In the genomic region with DNA sequence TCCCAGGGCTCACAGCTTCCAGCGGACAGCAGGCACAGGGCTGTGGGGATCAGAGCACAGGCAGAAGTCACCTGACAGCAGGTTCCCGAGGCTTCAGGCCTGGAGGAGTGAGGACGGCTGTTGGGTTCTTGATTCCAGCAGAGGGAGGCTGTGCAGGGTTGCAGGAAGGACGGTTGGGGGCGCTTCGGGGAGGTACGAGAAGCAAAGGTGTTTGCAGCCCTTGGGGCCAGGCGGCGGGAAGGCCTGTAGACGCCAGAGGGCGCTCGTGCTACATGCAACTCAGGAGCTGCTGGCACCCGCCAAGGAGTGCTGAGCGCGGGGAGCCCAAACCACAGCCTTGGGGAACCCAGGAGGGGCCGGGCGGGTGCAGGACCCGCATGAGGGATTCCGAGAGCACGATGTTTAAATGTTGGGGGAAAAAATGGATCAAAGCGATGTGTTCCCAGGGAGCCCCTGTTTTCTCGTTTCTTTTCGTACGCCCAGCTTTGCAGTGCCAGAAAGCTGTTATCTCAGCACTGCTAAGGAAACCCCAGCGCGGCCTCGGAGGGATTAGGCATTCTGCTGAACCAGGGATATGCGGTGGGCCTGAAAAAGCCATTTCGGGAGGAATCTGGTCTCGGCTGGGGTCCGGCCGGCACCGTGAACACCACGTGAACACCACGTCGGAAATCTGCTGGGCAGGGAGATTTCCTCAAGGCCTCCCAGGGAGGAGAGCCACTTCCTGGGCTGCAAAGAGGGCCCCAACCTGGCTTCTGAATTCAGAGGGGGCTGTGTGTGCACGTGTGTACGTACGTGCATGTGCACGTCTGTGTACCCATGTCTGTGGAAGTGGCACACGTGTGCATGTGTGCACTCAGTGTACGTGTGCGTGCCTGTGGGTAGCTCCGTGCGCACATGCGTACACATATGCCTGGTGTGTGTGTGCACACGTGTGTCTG, we compare ENCODE assay signal across 1 cellular context.
TF ChIP-seq lines count a peak whose summit lies in the region.

No MANE protein-coding gene starts in this region.

TF ChIP-seq in SK-N-SH, 30 proteins besides CTCF, POLR2A, EP300 and RAD21 (continued from another document):
- TF ChIP-seq, protein P1, sequence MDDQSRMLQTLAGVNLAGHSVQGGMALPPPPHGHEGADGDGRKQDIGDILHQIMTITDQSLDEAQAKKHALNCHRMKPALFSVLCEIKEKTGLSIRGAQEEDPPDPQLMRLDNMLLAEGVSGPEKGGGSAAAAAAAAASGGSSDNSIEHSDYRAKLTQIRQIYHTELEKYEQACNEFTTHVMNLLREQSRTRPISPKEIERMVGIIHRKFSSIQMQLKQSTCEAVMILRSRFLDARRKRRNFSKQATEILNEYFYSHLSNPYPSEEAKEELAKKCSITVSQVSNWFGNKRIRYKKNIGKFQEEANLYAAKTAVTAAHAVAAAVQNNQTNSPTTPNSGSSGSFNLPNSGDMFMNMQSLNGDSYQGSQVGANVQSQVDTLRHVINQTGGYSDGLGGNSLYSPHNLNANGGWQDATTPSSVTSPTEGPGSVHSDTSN (IDR thresholded peaks at IDR 0.05) = no peak
- no peak for TF ChIP-seq RCOR1 (IDR thresholded peaks at IDR 0.05; ENCODE audit: low read length)
- TF ChIP-seq, protein P2, sequence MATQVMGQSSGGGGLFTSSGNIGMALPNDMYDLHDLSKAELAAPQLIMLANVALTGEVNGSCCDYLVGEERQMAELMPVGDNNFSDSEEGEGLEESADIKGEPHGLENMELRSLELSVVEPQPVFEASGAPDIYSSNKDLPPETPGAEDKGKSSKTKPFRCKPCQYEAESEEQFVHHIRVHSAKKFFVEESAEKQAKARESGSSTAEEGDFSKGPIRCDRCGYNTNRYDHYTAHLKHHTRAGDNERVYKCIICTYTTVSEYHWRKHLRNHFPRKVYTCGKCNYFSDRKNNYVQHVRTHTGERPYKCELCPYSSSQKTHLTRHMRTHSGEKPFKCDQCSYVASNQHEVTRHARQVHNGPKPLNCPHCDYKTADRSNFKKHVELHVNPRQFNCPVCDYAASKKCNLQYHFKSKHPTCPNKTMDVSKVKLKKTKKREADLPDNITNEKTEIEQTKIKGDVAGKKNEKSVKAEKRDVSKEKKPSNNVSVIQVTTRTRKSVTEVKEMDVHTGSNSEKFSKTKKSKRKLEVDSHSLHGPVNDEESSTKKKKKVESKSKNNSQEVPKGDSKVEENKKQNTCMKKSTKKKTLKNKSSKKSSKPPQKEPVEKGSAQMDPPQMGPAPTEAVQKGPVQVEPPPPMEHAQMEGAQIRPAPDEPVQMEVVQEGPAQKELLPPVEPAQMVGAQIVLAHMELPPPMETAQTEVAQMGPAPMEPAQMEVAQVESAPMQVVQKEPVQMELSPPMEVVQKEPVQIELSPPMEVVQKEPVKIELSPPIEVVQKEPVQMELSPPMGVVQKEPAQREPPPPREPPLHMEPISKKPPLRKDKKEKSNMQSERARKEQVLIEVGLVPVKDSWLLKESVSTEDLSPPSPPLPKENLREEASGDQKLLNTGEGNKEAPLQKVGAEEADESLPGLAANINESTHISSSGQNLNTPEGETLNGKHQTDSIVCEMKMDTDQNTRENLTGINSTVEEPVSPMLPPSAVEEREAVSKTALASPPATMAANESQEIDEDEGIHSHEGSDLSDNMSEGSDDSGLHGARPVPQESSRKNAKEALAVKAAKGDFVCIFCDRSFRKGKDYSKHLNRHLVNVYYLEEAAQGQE (IDR thresholded peaks at IDR 0.05; ENCODE audit: low read depth, low read length) = no peak
- no peak for TF ChIP-seq EZH2phosphoT487 (IDR thresholded peaks at IDR 0.05; ENCODE audit: borderline replicate concordance, low read depth)
- no peak for TF ChIP-seq ELF1 (IDR thresholded peaks at IDR 0.05)
- no peak for TF ChIP-seq JUND (IDR thresholded peaks at IDR 0.05)
- TF ChIP-seq GATA2 (CRISPR knock-in tag; IDR thresholded peaks at IDR 0.05) = no peak
- TF ChIP-seq, protein P3, sequence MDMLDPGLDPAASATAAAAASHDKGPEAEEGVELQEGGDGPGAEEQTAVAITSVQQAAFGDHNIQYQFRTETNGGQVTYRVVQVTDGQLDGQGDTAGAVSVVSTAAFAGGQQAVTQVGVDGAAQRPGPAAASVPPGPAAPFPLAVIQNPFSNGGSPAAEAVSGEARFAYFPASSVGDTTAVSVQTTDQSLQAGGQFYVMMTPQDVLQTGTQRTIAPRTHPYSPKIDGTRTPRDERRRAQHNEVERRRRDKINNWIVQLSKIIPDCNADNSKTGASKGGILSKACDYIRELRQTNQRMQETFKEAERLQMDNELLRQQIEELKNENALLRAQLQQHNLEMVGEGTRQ (IDR thresholded peaks at IDR 0.05; ENCODE audit: borderline replicate concordance, low read depth, low read length) = no peak
- TF ChIP-seq, protein P4, sequence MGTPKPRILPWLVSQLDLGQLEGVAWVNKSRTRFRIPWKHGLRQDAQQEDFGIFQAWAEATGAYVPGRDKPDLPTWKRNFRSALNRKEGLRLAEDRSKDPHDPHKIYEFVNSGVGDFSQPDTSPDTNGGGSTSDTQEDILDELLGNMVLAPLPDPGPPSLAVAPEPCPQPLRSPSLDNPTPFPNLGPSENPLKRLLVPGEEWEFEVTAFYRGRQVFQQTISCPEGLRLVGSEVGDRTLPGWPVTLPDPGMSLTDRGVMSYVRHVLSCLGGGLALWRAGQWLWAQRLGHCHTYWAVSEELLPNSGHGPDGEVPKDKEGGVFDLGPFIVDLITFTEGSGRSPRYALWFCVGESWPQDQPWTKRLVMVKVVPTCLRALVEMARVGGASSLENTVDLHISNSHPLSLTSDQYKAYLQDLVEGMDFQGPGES (IDR thresholded peaks at IDR 0.05; ENCODE audit: low read depth, low read length) = no peak
- TF ChIP-seq RXRA (IDR thresholded peaks at IDR 0.05; ENCODE audit: borderline replicate concordance, low read depth) = no peak
- TF ChIP-seq FOXM1 (IDR thresholded peaks at IDR 0.05; ENCODE audit: low read depth) = no peak
